ENCODE assay signal across 11 cellular contexts in genomic region chr1:21260405-21261129, GRCh38. TPM values are rescaled to one million over a fixed set of nuclear protein-coding genes. Genes with fewer than 3 reads are reported as not detected.
DNase-seq lines count a peak whose midpoint lies in the region; ATAC-seq and TF ChIP-seq lines count a peak whose summit lies in the region.
"Had no signal": no experiment of that assay in that cellular context is flagged by ENCODE, and none has a peak within 500 bp of the region (broad histone marks: within the 10 kb centered on the region; RNA-seq: fewer than 3 reads in every experiment).

No MANE protein-coding gene starts in this region.

- H3K36me3 ChIP-seq in right atrium auricular region (peaks cover 51% of the 10 kb centered on the region), suprapubic skin (peaks cover 33% of the 10 kb centered on the region)

- H3K4me3 Mint-ChIP-seq in activated CD4-positive, alpha-beta T cell treated with anti-CD3 and anti-CD28 coated beads for 36 hours, result no peak overlapping the region
- H3K4me3 Mint-ChIP-seq: activated B cell treated with CpG ODN at 0.5 μM for 24 hours had no signal

- no peaks in the 10 kb centered on the region for H3K27me3 ChIP-seq in right atrium auricular region
- no peaks in the 10 kb centered on the region for H3K27me3 ChIP-seq in suprapubic skin

- H3K36me3 Mint-ChIP-seq in activated CD4-positive, alpha-beta T cell treated with anti-CD3 and anti-CD28 coated beads for 36 hours (ENCODE audit: low read depth), result peaks cover 56% of the 10 kb centered on the region
- H3K36me3 Mint-ChIP-seq in activated naive CD4-positive, alpha-beta T cell treated with anti-CD3 and anti-CD28 coated beads, Interleukin-2, amount 50 U/mL, for 72 hours, result peaks cover 16 to 45% of the 10 kb centered on the region in 2 donors

- POLR2A ChIA-PET in activated CD4-positive, alpha-beta T cell treated with anti-CD3 and anti-CD28 coated beads for 36 hours (lab: Charles Lee), result interaction anchor here (0.6 kb wide), 1 partner anchor 184 kb away, joined by 3 read pairs; no protein-coding TSS in a partner anchor

- intact Hi-C loops in activated CD4-positive, alpha-beta T cell treated with anti-CD3 and anti-CD28 coated beads for 36 hours (cut with DNase I, micrococcal nuclease), result no loop called here

- no peak for TF ChIP-seq CTCF in right atrium auricular region (IDR thresholded peaks at IDR 0.05)
- no peak for TF ChIP-seq CTCF in suprapubic skin (IDR thresholded peaks at IDR 0.05)

- H3K4me1 ChIP-seq in right atrium auricular region, result peaks cover 0 to 62% of the 10 kb centered on the region in 2 donors
- peaks cover 47% of the 10 kb centered on the region for H3K4me1 ChIP-seq in suprapubic skin

- CTCF ChIA-PET in activated CD4-positive, alpha-beta T cell treated with anti-CD3 and anti-CD28 coated beads for 36 hours (lab: Charles Lee), result interaction anchor here (0.9 to 2.1 kb wide), 4 partner anchors 10 to 108 kb away, joined by 3 to 10 read pairs (median 6); no protein-coding TSS in a partner anchor

- peak overlapping the region; percentile 97 to 98 for H3K27ac ChIP-seq in right atrium auricular region
- peak overlapping the region; percentile 91 for H3K27ac ChIP-seq in suprapubic skin

- peak overlapping the region; percentile 93 for H3K27ac Mint-ChIP-seq in activated CD4-positive, alpha-beta T cell treated with anti-CD3 and anti-CD28 coated beads for 36 hours
- peak overlapping the region; percentile 89 to 98 for H3K27ac Mint-ChIP-seq in activated naive CD4-positive, alpha-beta T cell treated with anti-CD3 and anti-CD28 coated beads, Interleukin-2, amount 50 U/mL, for 72 hours

- H3K9me3 Mint-ChIP-seq in activated CD4-positive, alpha-beta T cell treated with anti-CD3 and anti-CD28 coated beads for 36 hours (ENCODE audit: low read depth), result no peaks in the 10 kb centered on the region
- no peaks in the 10 kb centered on the region for H3K9me3 Mint-ChIP-seq in activated naive CD4-positive, alpha-beta T cell treated with anti-CD3 and anti-CD28 coated beads, Interleukin-2, amount 50 U/mL, for 72 hours
- H3K9me3 Mint-ChIP-seq: activated B cell treated with CpG ODN at 0.5 μM for 24 hours had no signal

- no peaks in the 10 kb centered on the region for H3K27me3 Mint-ChIP-seq in activated CD4-positive, alpha-beta T cell treated with anti-CD3 and anti-CD28 coated beads for 36 hours
- H3K27me3 Mint-ChIP-seq: activated B cell treated with CpG ODN at 0.5 μM for 24 hours had no signal

- H3K4me1 Mint-ChIP-seq in activated CD4-positive, alpha-beta T cell treated with anti-CD3 and anti-CD28 coated beads for 36 hours, result peaks cover 65% of the 10 kb centered on the region

- H3K4me3 ChIP-seq in right atrium auricular region (no peak overlapping the region), suprapubic skin (no peak overlapping the region)

- WGBS in suprapubic skin, result 68% methylated on average over 22 of the region's 22 CpGs

- H3K9me3 ChIP-seq in right atrium auricular region (no peaks in the 10 kb centered on the region), suprapubic skin (no peaks in the 10 kb centered on the region)

- DNase-seq in activated CD4-positive, alpha-beta T cell treated with anti-CD3 and anti-CD28 coated beads for 36 hours, result no peak
- DNase-seq in activated CD4-positive, alpha-beta T cell treated with anti-CD3 and anti-CD28 coated beads, Interleukin-2, amount 50 U/mL, for 48 hours, result no peak
- DNase-seq in activated naive CD4-positive, alpha-beta T cell treated with anti-CD3 and anti-CD28 coated beads, Interleukin-2, amount 50 U/mL, for 72 hours (ENCODE audit: low spot score in 2 of 2), result no peak
- DNase-seq in right atrium auricular region (ENCODE audit: low spot score) (no peak), suprapubic skin (ENCODE audit: low spot score in 2 of 2) (no peak), NCI-H1048 (lab: John Stamatoyannopoulos, UW) (no peak), NCI-H1930 (lab: John Stamatoyannopoulos, UW) (no peak), NCI-H1417 treated with DMSO at 0.1 percent for 48 hours (lab: John Stamatoyannopoulos, UW) (no peak)
- DNase-seq: activated B cell treated with CpG ODN at 0.5 μM for 24 hours; NK-92 treated with Interleukin-12 subunit alpha and Interleukin-12 subunit beta, amount 100 ng/mL, for 24 hours; nucleus accumbens had no signal

- TF ChIP-seq EP300 in suprapubic skin (IDR thresholded peaks at IDR 0.05), result no peak

- no peak for ATAC-seq in activated CD4-positive, alpha-beta T cell treated with anti-CD3 and anti-CD28 coated beads for 36 hours
- ATAC-seq in activated naive CD4-positive, alpha-beta T cell treated with anti-CD3 and anti-CD28 coated beads, Interleukin-2, amount 50 U/mL, for 72 hours, result no peak

- no peak for TF ChIP-seq POLR2A in suprapubic skin (IDR thresholded peaks at IDR 0.05)

RNA-seq across cellular contexts. Expression of gene ECE1, which starts 29.7 kb away (rescaled TPM):
- total RNA-seq in activated CD4-positive, alpha-beta T cell treated with anti-CD3 and anti-CD28 coated beads for 36 hours, result 100 to 1,000 TPM; 130 to 162 TPM
- total RNA-seq in activated naive CD4-positive, alpha-beta T cell treated with anti-CD3 and anti-CD28 coated beads, Interleukin-2, amount 50 U/mL, for 72 hours, result 100 to 1,000 TPM; 111 to 118 TPM
- 100 to 1,000 TPM in 1 of 2 donors, 10 to 100 TPM in 1; 83.7 to 152 TPM for total RNA-seq in right atrium auricular region
- total RNA-seq in suprapubic skin, result 10 to 100 TPM; 40.8 to 64.2 (median 55.3) TPM
